19 cellular contexts compared by ENCODE assay signal in the genomic region with DNA sequence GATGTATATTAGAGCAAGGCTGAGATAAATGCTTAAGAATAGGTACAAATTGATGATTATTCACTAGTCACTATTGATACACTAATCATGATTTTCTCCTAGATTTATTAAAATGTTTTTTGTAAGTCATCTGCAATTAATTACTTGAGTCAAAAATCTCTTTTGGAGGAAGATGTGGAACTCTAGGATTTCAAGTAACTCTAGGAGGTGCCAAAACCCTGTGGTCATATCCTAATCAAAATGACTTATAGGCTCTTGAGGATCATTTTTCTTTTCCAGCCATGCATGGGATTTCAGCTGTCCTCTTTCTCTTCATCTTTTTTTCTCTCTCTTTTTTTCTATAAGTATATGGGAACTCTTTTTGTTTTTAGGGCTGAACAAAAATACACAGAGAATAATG.
"Had no signal": no experiment of that assay in that cellular context is flagged by ENCODE, and none has a peak within 500 bp of the region (broad histone marks: within the 10 kb centered on the region; RNA-seq: fewer than 3 reads in every experiment).

No MANE protein-coding gene starts in this region.

- H3K27ac Mint-ChIP-seq: activated CD8-positive, alpha-beta T cell treated with anti-CD3 and anti-CD28 coated beads for 36 hours; activated naive CD8-positive, alpha-beta T cell treated with anti-CD3 and anti-CD28 coated beads, Interleukin-2, amount 10 ng/mL, durations not matched to agents 7 days and 5 days; endodermal cell; type B pancreatic cell had no signal

- H3K9me3 ChIP-seq: sigmoid colon, suprapubic skin had no signal

- H3K36me3 Mint-ChIP-seq: activated naive CD8-positive, alpha-beta T cell treated with anti-CD3 and anti-CD28 coated beads, Interleukin-2, amount 10 ng/mL, durations not matched to agents 7 days and 5 days; type B pancreatic cell had no signal

- DNase-seq: activated CD4-positive, alpha-beta T cell treated with anti-CD3 and anti-CD28 coated beads for 1 hour; activated CD8-positive, alpha-beta memory T cell treated with anti-CD3 and anti-CD28 coated beads, Interleukin-2, amount 50 U/mL, for 4 hours; activated CD8-positive, alpha-beta T cell treated with anti-CD3 and anti-CD28 coated beads for 36 hours; activated naive CD8-positive, alpha-beta T cell treated with anti-CD3 and anti-CD28 coated beads, Interleukin-2, amount 10 ng/mL, durations not matched to agents 7 days and 5 days; aorta; endodermal cell; kidney; left ventricle myocardium superior; mesenchymal stem cell; nephron progenitor cell; sigmoid colon; stimulated activated CD4-positive, alpha-beta T cell treated with anti-CD3 and anti-CD28 coated beads, Interleukin-2, amount 100 ng/mL, for 48 hours; stimulated activated naive CD4-positive, alpha-beta T cell treated with Interleukin-2 at 50 U/mL for 16 hours; T-helper 9 cell had no signal

- ATAC-seq: activated CD8-positive, alpha-beta T cell treated with anti-CD3 and anti-CD28 coated beads for 36 hours; esophagus mucosa; left ventricle myocardium superior had no signal

- H3K27ac ChIP-seq: hepatocyte, sigmoid colon, suprapubic skin had no signal

- H3K4me1 ChIP-seq: suprapubic skin had no signal

- H3K9me3 Mint-ChIP-seq: activated CD8-positive, alpha-beta T cell treated with anti-CD3 and anti-CD28 coated beads for 36 hours; activated naive CD8-positive, alpha-beta T cell treated with anti-CD3 and anti-CD28 coated beads, Interleukin-2, amount 10 ng/mL, durations not matched to agents 7 days and 5 days; endodermal cell; type B pancreatic cell had no signal

- H3K36me3 ChIP-seq: sigmoid colon, suprapubic skin had no signal

- H3K27me3 ChIP-seq: hepatocyte, sigmoid colon, suprapubic skin had no signal

- H3K4me1 Mint-ChIP-seq: activated naive CD8-positive, alpha-beta T cell treated with anti-CD3 and anti-CD28 coated beads, Interleukin-2, amount 10 ng/mL, durations not matched to agents 7 days and 5 days had no signal

- H3K4me3 ChIP-seq: hepatocyte, sigmoid colon, suprapubic skin had no signal

- H3K4me3 Mint-ChIP-seq: activated CD8-positive, alpha-beta T cell treated with anti-CD3 and anti-CD28 coated beads for 36 hours; activated naive CD8-positive, alpha-beta T cell treated with anti-CD3 and anti-CD28 coated beads, Interleukin-2, amount 10 ng/mL, durations not matched to agents 7 days and 5 days; dendritic cell treated with granulocyte-macrophage colony-stimulating factor and Interleukin-4, amounts not matched to agents 40 ng/mL and 50 ng/mL, for 4 days; endodermal cell; nephron progenitor cell; type B pancreatic cell had no signal
